8 cellular contexts compared by ENCODE assay signal in genomic region chr13:99500839-99501134, GRCh38. TPM values are rescaled to one million over a fixed set of nuclear protein-coding genes. Genes with fewer than 3 reads are reported as not detected.
DNase-seq lines count a peak whose midpoint lies in the region; ATAC-seq and TF ChIP-seq lines count a peak whose summit lies in the region.

No MANE protein-coding gene starts in this region.

- H4K20me1 ChIP-seq in OCI-LY3 (ENCODE audit: insufficient read depth, low read length), result no peaks in the 10 kb centered on the region

- H3K36me3 ChIP-seq in BE2C (no peaks in the 10 kb centered on the region), OCI-LY3 (replicated peaks; ENCODE audit: low read depth, low read length) (no peaks in the 10 kb centered on the region), rectal smooth muscle tissue (ENCODE audit: control insufficient read depth, insufficient read depth, low read length) (no peaks in the 10 kb centered on the region)

- H3K9ac ChIP-seq in OCI-LY3 (ENCODE audit: low read length), result peak overlapping the region; percentile 93
- H3K9ac ChIP-seq in rectal smooth muscle tissue (ENCODE audit: low read length), result peak overlapping the region; percentile 29

- peaks cover 51% of the 10 kb centered on the region for H3K79me2 ChIP-seq in OCI-LY3 (ENCODE audit: low read length)

- H3K27ac ChIP-seq in OCI-LY3 (ENCODE audit: low read length), result peak overlapping the region; percentile 75
- peak overlapping the region; percentile 87 for H3K27ac ChIP-seq in rectal smooth muscle tissue (ENCODE audit: low read depth, low read length)

- H3K4me3 ChIP-seq in BE2C (ENCODE audit: low read depth, low read length), result peak overlapping the region; percentile 96
- peak overlapping the region; percentile 93 for H3K4me3 ChIP-seq in OCI-LY3 (ENCODE audit: low read length)
- H3K4me3 ChIP-seq in epithelial cell of proximal tubule (ENCODE audit: low read depth, low read length), result peak overlapping the region; percentile 92
- H3K4me3 ChIP-seq in rectal smooth muscle tissue (ENCODE audit: low read length), result peak overlapping the region; percentile 95

- H3K9me3 ChIP-seq in BE2C (no peaks in the 10 kb centered on the region), OCI-LY3 (ENCODE audit: insufficient read depth, low read length) (no peaks in the 10 kb centered on the region)

- H3K4me1 ChIP-seq in BE2C (no peaks in the 10 kb centered on the region), OCI-LY3 (ENCODE audit: low read length) (peaks cover 70% of the 10 kb centered on the region), rectal smooth muscle tissue (ENCODE audit: control insufficient read depth, insufficient read depth, low read length) (peaks cover 23% of the 10 kb centered on the region)

- peak overlapping the region; percentile 94 for H3K4me2 ChIP-seq in OCI-LY3 (ENCODE audit: low read length)

- no peak for TF ChIP-seq CTCF in BE2C (IDR thresholded peaks at IDR 0.05; ENCODE audit: low read depth, low read length)
- no peak for TF ChIP-seq CTCF in OCI-LY3 (IDR thresholded peaks at IDR 0.05; ENCODE audit: low read depth, low read length)
- TF ChIP-seq CTCF in epithelial cell of proximal tubule (conservative IDR thresholded peaks at IDR 0.05; ENCODE audit: low read depth, low read length), result no peak

- ATAC-seq in GM21528 (IDR thresholded peaks at IDR 0.05; ENCODE audit: low FRiP score, unreplicated experiment), result peak; percentile 8

- H2AFZ ChIP-seq in OCI-LY3 (ENCODE audit: low read depth, low read length), result peak overlapping the region; percentile 90

- H3K27me3 ChIP-seq in BE2C (no peaks in the 10 kb centered on the region), OCI-LY3 (ENCODE audit: low read depth, low read length) (no peaks in the 10 kb centered on the region), rectal smooth muscle tissue (ENCODE audit: control insufficient read depth, insufficient read depth, low read length) (no peaks in the 10 kb centered on the region)

- DNase-seq in BE2C, result no peak
- no peak for DNase-seq in epithelial cell of proximal tubule (ENCODE audit: low read depth)
- DNase-seq in stimulated activated CD4-positive, alpha-beta T cell treated with anti-CD3 and anti-CD28 coated beads, Interleukin-2, amount 100 ng/mL, for 24 hours, result no peak
- no peak for DNase-seq in 8988T
- DNase-seq in NCI-H2029 (lab: John Stamatoyannopoulos, UW), result no peak

RNA-seq across cellular contexts. Expression of gene TM9SF2, which starts 0.5 kb away (rescaled TPM):
- polyA plus RNA-seq in BE2C (2012; ENCODE audit: insufficient read depth, insufficient read length, low read depth), result 71.3 TPM
- total RNA-seq in epithelial cell of proximal tubule, result 96.1 and 114 TPM in 2 replicates
